ENCODE assay signal across 8 cellular contexts in genomic region chr17:35586569-35587073, GRCh38. TPM values are rescaled to one million over a fixed set of nuclear protein-coding genes. Genes with fewer than 3 reads are reported as not detected.
DNase-seq lines count a peak whose midpoint lies in the region; ATAC-seq and TF ChIP-seq lines count a peak whose summit lies in the region.

No MANE protein-coding gene starts in this region.

- H3K27me3 ChIP-seq in BE2C = peaks cover 9% of the 10 kb centered on the region; the same call in 1 of the 2 replicates

- H3K4me1 ChIP-seq in BE2C = peaks cover 3% of the 10 kb centered on the region

- peaks cover 30% of the 10 kb centered on the region for H3K4me1 Mint-ChIP-seq in activated T-helper 2 cell treated with anti-CD3 and anti-CD28 coated beads, Interferon-gamma antibody, Interleukin-2, Interleukin-4, amounts not matched to agents 10 μg/mL and 5 μg/mL and 100 μg/mL, durations not matched to agents 14 hours and 24 hours and 36 hours (ENCODE audit: low read depth)

- no peaks in the 10 kb centered on the region for H3K9me3 ChIP-seq in BE2C
- H3K9me3 ChIP-seq in iPS-18c (ENCODE audit: control insufficient read depth, insufficient read depth, low read length) = no peaks in the 10 kb centered on the region

- no peaks in the 10 kb centered on the region for H3K36me3 ChIP-seq in BE2C

- H3K27ac ChIP-seq in substantia nigra (ENCODE audit: low read depth, low read length, poor library complexity, severe bottlenecking) = peak overlapping the region; percentile 86

- peaks cover 10% of the 10 kb centered on the region for H3K36me3 Mint-ChIP-seq in activated T-helper 2 cell treated with anti-CD3 and anti-CD28 coated beads, Interferon-gamma antibody, Interleukin-2, Interleukin-4, amounts not matched to agents 10 μg/mL and 5 μg/mL and 100 μg/mL, durations not matched to agents 14 hours and 24 hours and 36 hours (ENCODE audit: low read depth)

- H3K9me3 Mint-ChIP-seq in activated T-helper 2 cell treated with anti-CD3 and anti-CD28 coated beads, Interferon-gamma antibody, Interleukin-2, Interleukin-4, amounts not matched to agents 10 μg/mL and 5 μg/mL and 100 μg/mL, durations not matched to agents 14 hours and 24 hours and 36 hours = no peaks in the 10 kb centered on the region

- no peak for TF ChIP-seq CTCF in BE2C (IDR thresholded peaks at IDR 0.05; ENCODE audit: low read depth, low read length)

- intact Hi-C loops in activated T-helper 2 cell treated with anti-CD3 and anti-CD28 coated beads, Interferon-gamma antibody, Interleukin-2, Interleukin-4, amounts not matched to agents 10 μg/mL and 5 μg/mL and 100 μg/mL, durations not matched to agents 14 hours and 24 hours and 36 hours (cut with micrococcal nuclease) = loop anchor here (1.0 to 10.0 kb wide), 7 partner anchors 8 to 344 kb away; partner anchors contain the start of genes PEX12, SLFN13, SLFN5 and TAF15

- peak; percentile 4 for ATAC-seq in HG02588 (IDR thresholded peaks at IDR 0.05; ENCODE audit: unreplicated experiment)

- H3K4me3 Mint-ChIP-seq in activated T-helper 2 cell treated with anti-CD3 and anti-CD28 coated beads, Interferon-gamma antibody, Interleukin-2, Interleukin-4, amounts not matched to agents 10 μg/mL and 5 μg/mL and 100 μg/mL, durations not matched to agents 14 hours and 24 hours and 36 hours (ENCODE audit: low read depth) = peak overlapping the region; percentile 94

- H3K4me3 ChIP-seq in BE2C (ENCODE audit: low read depth, low read length) (peak overlapping the region; percentile 100), iPS-18c (ENCODE audit: insufficient read depth, low read depth, low read length) (peak overlapping the region; percentile 96; the same call in 1 of the 2 replicates)

- H3K27ac Mint-ChIP-seq in activated T-helper 2 cell treated with anti-CD3 and anti-CD28 coated beads, Interferon-gamma antibody, Interleukin-2, Interleukin-4, amounts not matched to agents 10 μg/mL and 5 μg/mL and 100 μg/mL, durations not matched to agents 14 hours and 24 hours and 36 hours = peak overlapping the region; percentile 96

- H3K27me3 Mint-ChIP-seq in activated T-helper 2 cell treated with anti-CD3 and anti-CD28 coated beads, Interferon-gamma antibody, Interleukin-2, Interleukin-4, amounts not matched to agents 10 μg/mL and 5 μg/mL and 100 μg/mL, durations not matched to agents 14 hours and 24 hours and 36 hours (ENCODE audit: low read depth) = peaks cover 9% of the 10 kb centered on the region

- no peak for DNase-seq in BE2C
- no peak for DNase-seq in activated T-helper 2 cell treated with anti-CD3 and anti-CD28 coated beads, Interferon-gamma antibody, Interleukin-2, Interleukin-4, amounts not matched to agents 10 μg/mL and 5 μg/mL and 100 μg/mL, durations not matched to agents 14 hours and 24 hours and 36 hours (ENCODE audit: low spot score)
- DNase-seq in substantia nigra (lab: John Stamatoyannopoulos, UW) = no peak
- no peak for DNase-seq in iPS-NIHi7 (ENCODE audit: extremely low spot score)
- no peak for DNase-seq in NCI-H1436 (lab: John Stamatoyannopoulos, UW)
- DNase-seq in NCI-H446 treated with DMSO at 0.1 percent for 48 hours (lab: John Stamatoyannopoulos, UW) = no peak

RNA-seq across cellular contexts. Expression of gene AP2B1, which starts 0.5 kb away (rescaled TPM):
- 121 TPM for polyA plus RNA-seq in BE2C (2012; ENCODE audit: insufficient read depth, insufficient read length, low read depth)
- total RNA-seq in activated T-helper 2 cell treated with anti-CD3 and anti-CD28 coated beads, Interferon-gamma antibody, Interleukin-2, Interleukin-4, amounts not matched to agents 10 μg/mL and 5 μg/mL and 100 μg/mL, durations not matched to agents 14 hours and 24 hours and 36 hours = 177 and 194 TPM in 2 replicates

RNA-seq across cellular contexts. Expression of gene PEX12, which starts 8.2 kb away (rescaled TPM):
- polyA plus RNA-seq in BE2C (2012; ENCODE audit: insufficient read depth, insufficient read length, low read depth) = 15.8 TPM
- 4.5 and 4.8 TPM in 2 replicates for total RNA-seq in activated T-helper 2 cell treated with anti-CD3 and anti-CD28 coated beads, Interferon-gamma antibody, Interleukin-2, Interleukin-4, amounts not matched to agents 10 μg/mL and 5 μg/mL and 100 μg/mL, durations not matched to agents 14 hours and 24 hours and 36 hours

RNA-seq across cellular contexts. Expression of gene SLFN14, which starts 26.0 kb away (rescaled TPM):
- not detected for polyA plus RNA-seq in BE2C (2012; ENCODE audit: insufficient read depth, insufficient read length, low read depth)
- not detected in 2 replicates for total RNA-seq in activated T-helper 2 cell treated with anti-CD3 and anti-CD28 coated beads, Interferon-gamma antibody, Interleukin-2, Interleukin-4, amounts not matched to agents 10 μg/mL and 5 μg/mL and 100 μg/mL, durations not matched to agents 14 hours and 24 hours and 36 hours

RNA-seq across cellular contexts. Expression of gene SLFN12L, which starts 49.1 kb away (rescaled TPM):
- not detected for polyA plus RNA-seq in BE2C (2012; ENCODE audit: insufficient read depth, insufficient read length, low read depth)
- total RNA-seq in activated T-helper 2 cell treated with anti-CD3 and anti-CD28 coated beads, Interferon-gamma antibody, Interleukin-2, Interleukin-4, amounts not matched to agents 10 μg/mL and 5 μg/mL and 100 μg/mL, durations not matched to agents 14 hours and 24 hours and 36 hours = 37.8 and 41.9 TPM in 2 replicates
